8 cellular contexts compared by ENCODE assay signal in the genomic region with DNA sequence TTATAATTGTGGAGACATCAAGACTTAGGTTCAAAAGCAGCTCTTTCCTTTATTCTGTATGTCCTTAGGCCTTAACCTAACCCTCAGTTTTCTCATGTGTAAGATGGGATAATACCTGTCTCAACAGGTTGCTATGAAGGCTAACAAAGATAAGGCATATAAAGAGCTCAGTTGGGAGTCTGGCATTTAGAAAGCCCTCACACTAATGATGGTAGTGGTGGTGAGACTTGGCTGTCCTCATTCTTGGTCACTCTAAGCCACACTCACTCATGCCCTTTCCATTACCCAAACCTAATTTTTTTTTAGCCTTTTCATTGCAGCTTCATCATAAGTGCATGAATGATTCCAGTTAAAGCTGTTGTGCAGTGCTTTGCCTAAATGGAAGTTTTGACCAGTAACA.
"Had no signal": no experiment of that assay in that cellular context is flagged by ENCODE, and none has a peak within 500 bp of the region (broad histone marks: within the 10 kb centered on the region; RNA-seq: fewer than 3 reads in every experiment).

No MANE protein-coding gene starts in this region.

- H3K27ac ChIP-seq: GM23248, HL-60 had no signal

- ATAC-seq: HCT116 had no signal

- H3K36me3 ChIP-seq: HAP-1 had no signal

- DNase-seq: GM23248, GOT3, H7, HFFc6, KBM-7 had no signal

- H3K9ac ChIP-seq: GM23248 had no signal

- H3K4me1 ChIP-seq: HAP-1 had no signal

- H2AFZ ChIP-seq: GM23248 had no signal

- H3K4me3 ChIP-seq: GM23248, HAP-1 had no signal

- H3K9me3 ChIP-seq: HAP-1 had no signal
